8 cellular contexts compared by ENCODE assay signal in genomic region chr5:133967715-133968056, GRCh38. TPM values are rescaled to one million over a fixed set of nuclear protein-coding genes. Genes with fewer than 3 reads are reported as not detected.
DNase-seq lines count a peak whose midpoint lies in the region; ATAC-seq and TF ChIP-seq lines count a peak whose summit lies in the region.

No MANE protein-coding gene starts in this region.

- peak overlapping the region; percentile 83 for H3K9ac ChIP-seq in HUES64 (ENCODE audit: low read depth, low read length)

- whole genome bisulfite sequencing in HUES64 = 11% methylated on average over 6 of the region's 6 CpGs

- DNase-seq in A673 (ENCODE audit: low spot score) (peak; percentile 15), astrocyte of the cerebellum (ENCODE audit: low read depth) (no peak), iris pigment epithelial cell (ENCODE audit: low read depth) (peak; percentile 70)
- no peak for DNase-seq in effector CD8-positive, alpha-beta T cell (lab: John Stamatoyannopoulos, UW)

- peak overlapping the region; percentile 97 for H3K27ac Mint-ChIP-seq in stimulated activated memory B cell treated with anti-CD40 and anti-IgM and Interleukin-4, amounts not matched to agents 10 μg/mL and 1 μg/mL and 100 μg/mL, for 72 hours

- peaks cover 12% of the 10 kb centered on the region for H3K4me1 ChIP-seq in A673 (ENCODE audit: insufficient read depth, low read length, poor library complexity, severe bottlenecking)
- H3K4me1 ChIP-seq in HUES64 (ENCODE audit: insufficient read depth, low read length) = peaks cover 5% of the 10 kb centered on the region; the same call in 1 of the 2 replicates

- peaks cover 31% of the 10 kb centered on the region for H3K36me3 Mint-ChIP-seq in stimulated activated memory B cell treated with anti-CD40 and anti-IgM and Interleukin-4, amounts not matched to agents 10 μg/mL and 1 μg/mL and 100 μg/mL, for 72 hours

- in situ Hi-C loops in astrocyte of the cerebellum (cut with HindIII; ENCODE audit: low sequenced_read_pairs) = no loop called here

- H3K4me3 Mint-ChIP-seq in stimulated activated memory B cell treated with anti-CD40 and anti-IgM and Interleukin-4, amounts not matched to agents 10 μg/mL and 1 μg/mL and 100 μg/mL, for 72 hours = peak overlapping the region; percentile 96

- intact Hi-C loops in A673 (cut with micrococcal nuclease; ENCODE audit: unreplicated experiment) = no loop called here

- POLR2A ChIA-PET in A673 (lab: Charles Lee; ENCODE audit: low non-redundant PET) = no interaction called here

- CTCF ChIA-PET in A673 (lab: Charles Lee) = no interaction called here

- no TSS peak for BruUV-seq in A673 (replicated peaks; lab: Mats Ljungman, UMichigan)

- H3K36me3 ChIP-seq in A673 (ENCODE audit: insufficient read depth, low read length, poor library complexity, severe bottlenecking) = peaks cover 10% of the 10 kb centered on the region
- H3K36me3 ChIP-seq in HUES64 (ENCODE audit: insufficient read depth, low read length) = peaks cover 11% of the 10 kb centered on the region

- H3K9me3 ChIP-seq in A673 (ENCODE audit: low read depth, low read length, poor library complexity, severe bottlenecking) = no peaks in the 10 kb centered on the region
- H3K9me3 ChIP-seq in HUES64 (ENCODE audit: insufficient read depth, low read depth, low read length) = no peaks in the 10 kb centered on the region

- H3K4me1 Mint-ChIP-seq in stimulated activated memory B cell treated with anti-CD40 and anti-IgM and Interleukin-4, amounts not matched to agents 10 μg/mL and 1 μg/mL and 100 μg/mL, for 72 hours = peaks cover 51% of the 10 kb centered on the region

- TF ChIP-seq CTCF in A673 (conservative IDR thresholded peaks at IDR 0.05; ENCODE audit: low read depth, low read length) (no peak), astrocyte of the cerebellum (IDR thresholded peaks at IDR 0.05; ENCODE audit: low read depth, low read length, missing control alignments) (no peak)

- H3K27ac ChIP-seq in A673 (ENCODE audit: low read depth, low read length, poor library complexity, severe bottlenecking) (peak overlapping the region; percentile 92), HUES64 (ENCODE audit: low read depth, low read length) (peak overlapping the region; percentile 79; the same call in 1 of the 2 replicates)

- H3K27me3 Mint-ChIP-seq in stimulated activated memory B cell treated with anti-CD40 and anti-IgM and Interleukin-4, amounts not matched to agents 10 μg/mL and 1 μg/mL and 100 μg/mL, for 72 hours = no peaks in the 10 kb centered on the region

- no peaks in the 10 kb centered on the region for H3K27me3 ChIP-seq in A673 (replicated peaks; ENCODE audit: insufficient read depth, low read depth, low read length, poor library complexity)
- H3K27me3 ChIP-seq in HUES64 (ENCODE audit: insufficient read depth, low read length) = no peaks in the 10 kb centered on the region

- no peak for ATAC-seq in stimulated activated memory B cell treated with anti-CD40 and anti-IgM and Interleukin-4, amounts not matched to agents 10 μg/mL and 1 μg/mL and 100 μg/mL, for 72 hours
- ATAC-seq in HG03442 (IDR thresholded peaks at IDR 0.05; ENCODE audit: unreplicated experiment) (no peak), HG02759 (IDR thresholded peaks at IDR 0.05; ENCODE audit: unreplicated experiment) (no peak)

- H3K9me3 Mint-ChIP-seq in stimulated activated memory B cell treated with anti-CD40 and anti-IgM and Interleukin-4, amounts not matched to agents 10 μg/mL and 1 μg/mL and 100 μg/mL, for 72 hours = no peaks in the 10 kb centered on the region

- H3K4me3 ChIP-seq in A673 (ENCODE audit: low read depth, low read length, poor library complexity, severe bottlenecking) (peak overlapping the region; percentile 87), HUES64 (ENCODE audit: low read length) (peak overlapping the region; percentile 85), astrocyte of the cerebellum (ENCODE audit: low read depth, low read length) (peak overlapping the region; percentile 86)

RNA-seq across cellular contexts. Expression of gene C5orf15, which starts 0.7 kb away (rescaled TPM):
- total RNA-seq in A673 (2021) = 40.8 and 41.5 TPM in 2 replicates
- 39.1 TPM for polyA plus RNA-seq in HUES64 (2013, experiment 1 of 2)
- polyA plus RNA-seq in HUES64 (2013, experiment 2 of 2) = 47.7 TPM

RNA-seq across cellular contexts. Expression of gene VDAC1, which starts 37.1 kb away (rescaled TPM):
- 354 and 367 TPM in 2 replicates for total RNA-seq in A673 (2021)
- 171 TPM for polyA plus RNA-seq in HUES64 (2013, experiment 1 of 2)
- 190 TPM for polyA plus RNA-seq in HUES64 (2013, experiment 2 of 2)

Comparison
In these comparisons a context has a peak if more than half of its experiments do, and no peak if none do; other contexts are left out.
1. DNase-seq: peak in A673 (single experiment) and iris pigment epithelial cell (single experiment); none in astrocyte of the cerebellum (single experiment) and effector CD8-positive, alpha-beta T cell (single experiment).
2. Peak in every context shown above with its lines, with median percentiles within 50 percentile points of each other: H3K4me3 ChIP-seq.